ENCODE assay signal across 8 cellular contexts in the genomic region with DNA sequence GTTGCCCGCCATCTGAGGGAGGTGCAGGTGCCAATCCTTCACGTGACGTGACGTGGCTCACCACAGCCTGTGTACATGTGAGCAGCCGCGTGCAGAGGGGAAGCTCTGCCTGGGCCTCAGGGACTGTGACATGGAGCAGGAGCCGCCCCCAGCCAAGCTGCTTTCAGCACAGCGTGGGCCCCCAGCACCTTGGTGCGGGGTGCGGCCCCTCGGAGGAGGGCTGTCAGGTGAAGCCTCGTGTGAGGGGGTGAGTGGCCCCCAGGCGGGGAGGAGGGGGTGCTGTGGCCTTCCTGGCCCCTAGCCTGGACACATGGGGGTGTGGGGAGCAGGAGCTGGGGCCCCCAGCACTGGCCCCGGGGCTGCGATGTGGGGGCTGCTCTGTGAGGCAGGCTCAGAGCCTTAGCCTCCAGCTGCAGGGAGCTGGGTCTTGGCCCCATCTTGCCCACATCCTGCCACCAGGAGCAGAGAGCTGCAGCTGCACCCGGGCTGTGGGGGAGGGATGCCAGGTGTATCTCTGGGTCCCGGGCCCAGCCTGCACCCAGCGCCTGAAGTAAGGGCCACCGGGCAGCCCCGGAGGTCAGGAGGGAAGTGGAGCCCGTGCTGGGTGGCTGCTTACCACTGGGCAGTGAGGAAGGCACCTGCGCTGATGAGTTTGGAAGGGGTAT. TPM values are rescaled to one million over a fixed set of nuclear protein-coding genes. Genes with fewer than 3 reads are reported as not detected.
DNase-seq lines count a peak whose midpoint lies in the region; ATAC-seq and TF ChIP-seq lines count a peak whose summit lies in the region.

ADORA2A (plus strand) TSS at position 100 of the 665 bp plus-strand sequence. CDS start 5,806 bp downstream, outside the sequence.

- BruUV-seq in Caco-2 (replicated peaks; lab: Mats Ljungman, UMichigan), result no TSS peak

- peak; percentile 47 for ATAC-seq in GM21619 (IDR thresholded peaks at IDR 0.05; ENCODE audit: unreplicated experiment)

- H3K4me3 Mint-ChIP-seq in Caco-2 (ENCODE audit: unreplicated experiment), result no peak within 1 kb of the TSS
- H3K4me3 Mint-ChIP-seq in activated naive CD4-positive, alpha-beta T cell treated with anti-CD3 and anti-CD28 coated beads, Interleukin-2, amount 10 ng/mL, durations not matched to agents 7 days and 5 days, result peak within 1 kb of the TSS; percentile 83

- H3K4me3 ChIP-seq in Caco-2 (ENCODE audit: low read depth, low read length) (no peak within 1 kb of the TSS), Peyer's patch (peak within 1 kb of the TSS; percentile 33 to 48 (median 38))

- CTCF ChIA-PET in Caco-2 (lab: Charles Lee), result no interaction called here
- CTCF ChIA-PET in activated naive CD4-positive, alpha-beta T cell treated with anti-CD3 and anti-CD28 coated beads, Interleukin-2, amount 10 ng/mL, durations not matched to agents 7 days and 5 days (lab: Charles Lee), result interaction anchor here (0.8 to 1.7 kb wide), 5 partner anchors 27 to 97 kb away, joined by 3 to 9 read pairs (median 4); no protein-coding TSS in a partner anchor

- TF ChIP-seq CTCF in Caco-2 (IDR thresholded peaks at IDR 0.05; ENCODE audit: insufficient read depth in 1 of 2, low read depth in 1 of 2, low read length in 1 of 2, severe bottlenecking in 1 of 2, unreplicated experiment in 1 of 2) (no peak), Peyer's patch (IDR thresholded peaks at IDR 0.05) (peak in 1 of 6 experiments; percentile 5)

- in situ Hi-C loops in G401 (cut with HindIII; ENCODE audit: low sequenced_read_pairs), result no loop called here

- H3K27ac ChIP-seq in Peyer's patch, result peak within 1 kb of the TSS; percentile 79 to 96 (median 91)

- H3K36me3 Mint-ChIP-seq in Caco-2 (ENCODE audit: insufficient read depth, unreplicated experiment), result peaks cover 41% of the 10 kb centered on the region
- H3K36me3 Mint-ChIP-seq in activated naive CD4-positive, alpha-beta T cell treated with anti-CD3 and anti-CD28 coated beads, Interleukin-2, amount 10 ng/mL, durations not matched to agents 7 days and 5 days, result peaks cover 11% of the 10 kb centered on the region

- H3K36me3 ChIP-seq in Caco-2 (ENCODE audit: control insufficient read depth, insufficient read depth, low read length) (0 out of 2 replicates have a peak, but pooled peaks cover 1% of the 10 kb centered on the region), Peyer's patch (no peaks in the 10 kb centered on the region)

- DNase-seq in Caco-2, result no peak
- DNase-seq in Peyer's patch, result peak in 2 of 3 donors; percentile 96 to 99
- peak; percentile 92 for DNase-seq in activated naive CD4-positive, alpha-beta T cell treated with anti-CD3 and anti-CD28 coated beads, Interleukin-2, amount 10 ng/mL, durations not matched to agents 7 days and 5 days
- DNase-seq in putamen (ENCODE audit: low spot score), result peak; percentile 65
- DNase-seq in G401 (ENCODE audit: low spot score), result no peak
- no peak for DNase-seq in DMS53 (lab: John Stamatoyannopoulos, UW)
- no peak for DNase-seq in GM03348 (ENCODE audit: low spot score)

- POLR2A ChIA-PET in Caco-2 (lab: Charles Lee), result no interaction called here

- H3K27me3 Mint-ChIP-seq in Caco-2 (ENCODE audit: insufficient read depth, unreplicated experiment), result no peaks in the 10 kb centered on the region
- H3K27me3 Mint-ChIP-seq in activated naive CD4-positive, alpha-beta T cell treated with anti-CD3 and anti-CD28 coated beads, Interleukin-2, amount 10 ng/mL, durations not matched to agents 7 days and 5 days, result peaks cover 27% of the 10 kb centered on the region

- TF ChIP-seq POLR2A in Peyer's patch (IDR thresholded peaks at IDR 0.05), result peak in 1 of 2 donors; percentile 14

- H3K9me3 ChIP-seq in Caco-2, result no peaks in the 10 kb centered on the region
- H3K9me3 ChIP-seq in Peyer's patch, result no peaks in the 10 kb centered on the region

- H3K9me3 Mint-ChIP-seq in Caco-2 (ENCODE audit: unreplicated experiment), result no peaks in the 10 kb centered on the region
- H3K9me3 Mint-ChIP-seq in activated naive CD4-positive, alpha-beta T cell treated with anti-CD3 and anti-CD28 coated beads, Interleukin-2, amount 10 ng/mL, durations not matched to agents 7 days and 5 days, result no peaks in the 10 kb centered on the region

- no peaks in the 10 kb centered on the region for H3K27me3 ChIP-seq in Caco-2 (replicated peaks; ENCODE audit: control insufficient read depth, insufficient read depth, low read length)
- no peaks in the 10 kb centered on the region for H3K27me3 ChIP-seq in Peyer's patch

- H3K4me1 Mint-ChIP-seq in Caco-2 (ENCODE audit: low read depth, unreplicated experiment), result peaks cover 7% of the 10 kb centered on the region
- peaks cover 73% of the 10 kb centered on the region for H3K4me1 Mint-ChIP-seq in activated naive CD4-positive, alpha-beta T cell treated with anti-CD3 and anti-CD28 coated beads, Interleukin-2, amount 10 ng/mL, durations not matched to agents 7 days and 5 days

- H3K27ac Mint-ChIP-seq in Caco-2 (ENCODE audit: unreplicated experiment), result peak within 1 kb of the TSS; percentile 48
- peak within 1 kb of the TSS; percentile 93 for H3K27ac Mint-ChIP-seq in activated naive CD4-positive, alpha-beta T cell treated with anti-CD3 and anti-CD28 coated beads, Interleukin-2, amount 10 ng/mL, durations not matched to agents 7 days and 5 days

- H3K4me1 ChIP-seq in Caco-2 (no peaks in the 10 kb centered on the region; the same call in 1 of the 2 replicates), Peyer's patch (peaks cover 3 to 74% (median 34%) of the 10 kb centered on the region in 4 donors)

- intact Hi-C loops in Caco-2 (cut with micrococcal nuclease; ENCODE audit: unreplicated experiment), result loop anchor here (2.0 kb wide), 1 partner anchor 75 kb away; no protein-coding TSS in a partner anchor

RNA-seq across cellular contexts. Expression of gene ADORA2A, which starts in this region (rescaled TPM):
- total RNA-seq in Caco-2 (2022) (4.0 and 4.9 TPM in 2 replicates), Peyer's patch (1 to 10 TPM; 1.3 to 4.3 (median 2.6) TPM)
- total RNA-seq in G401 (2014; rRNA removed; shearing (Covaris generic)), result 1.1 and 1.2 TPM in 2 replicates

Comparison
In these comparisons a context has a peak if more than half of its experiments do, and no peak if none do; other contexts are left out.
1. DNase-seq: peak in Peyer's patch (2 of 3), activated naive CD4-positive, alpha-beta T cell treated with anti-CD3 and anti-CD28 coated beads, Interleukin-2, amount 10 ng/mL, durations not matched to agents 7 days and 5 days (single experiment) and putamen (single experiment); none in Caco-2 (0 of 2), G401 (single experiment), DMS53 (single experiment) and GM03348 (single experiment).